Comparison of ENCODE assay signal across 8 cellular contexts in the genomic region with DNA sequence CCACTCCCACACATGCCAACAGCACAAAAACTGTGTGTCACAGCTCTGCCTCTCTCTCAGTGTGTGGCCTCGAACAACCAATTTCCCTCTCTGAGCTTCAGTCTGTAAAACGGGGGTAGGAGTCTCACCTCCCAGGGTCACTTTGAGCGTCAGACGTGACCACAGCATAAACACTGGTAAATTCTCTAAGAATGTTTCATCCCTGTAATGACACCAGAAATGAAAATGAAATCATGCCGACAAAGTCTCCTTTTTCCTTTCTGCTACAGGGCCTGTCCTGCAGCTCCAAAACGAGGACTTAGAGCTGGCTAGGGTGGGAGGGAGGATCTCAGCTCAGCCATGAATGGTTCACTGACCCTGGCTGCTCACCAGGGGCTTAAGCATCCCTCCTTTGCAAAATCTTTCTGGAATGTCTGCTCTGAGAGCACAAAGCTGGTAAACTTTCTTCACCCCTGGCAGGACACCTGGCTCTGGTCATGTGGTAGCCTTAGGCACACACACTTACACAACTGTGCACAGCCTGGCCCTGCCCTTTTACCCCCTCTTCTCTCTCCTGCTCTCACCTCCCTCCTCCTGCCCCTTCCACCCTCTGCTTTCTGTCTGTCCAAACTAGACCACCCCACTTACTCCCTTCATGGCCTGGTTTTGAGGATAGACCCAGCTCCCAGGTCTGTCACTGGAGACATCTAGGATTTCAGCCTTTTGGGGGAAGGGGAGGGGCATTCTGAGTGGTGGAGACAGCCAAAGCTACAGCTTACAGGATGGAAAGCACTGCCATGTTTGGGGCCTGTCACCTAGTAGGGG. TPM values are rescaled to one million over a fixed set of nuclear protein-coding genes. Genes with fewer than 3 reads are reported as not detected.
DNase-seq lines count a peak whose midpoint lies in the region; FAIRE-seq and TF ChIP-seq lines count a peak whose summit lies in the region.
"Had no signal": no experiment of that assay in that cellular context is flagged by ENCODE, and none has a peak within 500 bp of the region (broad histone marks: within the 10 kb centered on the region; RNA-seq: fewer than 3 reads in every experiment).

No MANE protein-coding gene starts in this region.

- H3K36me3 ChIP-seq in astrocyte (ENCODE audit: insufficient read depth, low read length) (no peaks in the 10 kb centered on the region), tibial artery (no peaks in the 10 kb centered on the region)

- peaks cover 3% of the 10 kb centered on the region for H3K9me3 Mint-ChIP-seq in astrocyte (ENCODE audit: unreplicated experiment)

- peak overlapping the region; percentile 71 for H3K4me3 Mint-ChIP-seq in astrocyte (ENCODE audit: unreplicated experiment)
- H3K4me3 Mint-ChIP-seq: naive thymus-derived CD8-positive, alpha-beta T cell had no signal

- H3K79me2 ChIP-seq in astrocyte (ENCODE audit: insufficient read depth, low read length) = no peaks in the 10 kb centered on the region

- H3K9me3 ChIP-seq in astrocyte (ENCODE audit: insufficient read depth, low read depth, low read length) (no peaks in the 10 kb centered on the region), tibial artery (no peaks in the 10 kb centered on the region)

- H3K4me3 ChIP-seq in astrocyte (ENCODE audit: insufficient read depth, low read depth, low read length) (no peak overlapping the region), tibial artery (no peak overlapping the region)

- peaks cover 47% of the 10 kb centered on the region for H3K4me1 ChIP-seq in astrocyte (ENCODE audit: insufficient read depth, low read length)
- H3K4me1 ChIP-seq in tibial artery = peaks cover 0 to 73% (median 63%) of the 10 kb centered on the region in 4 donors

- no peaks in the 10 kb centered on the region for H4K20me1 ChIP-seq in astrocyte (ENCODE audit: insufficient read depth, low read length)

- intact Hi-C loops in tibial artery (cut with DNase I; ENCODE audit: low total_unique reads) = no loop called here

- H3K9ac ChIP-seq in astrocyte (ENCODE audit: low read length) = peak overlapping the region; percentile 71

- TF ChIP-seq CTCF in astrocyte (IDR thresholded peaks at IDR 0.05; ENCODE audit: insufficient read depth, low read depth, low read length) = no peak
- no peak for TF ChIP-seq CTCF in tibial artery (IDR thresholded peaks at IDR 0.05)

- DNase-seq in HT-29 (ENCODE audit: low spot score) = peak; percentile 68
- peak; percentile 98 for DNase-seq in astrocyte (ENCODE audit: low read depth)
- peak; percentile 88 to 91 for DNase-seq in tibial artery
- no peak for DNase-seq in anterior cingulate cortex (lab: John Stamatoyannopoulos, UW)
- DNase-seq in NCI-H146 (lab: John Stamatoyannopoulos, UW) = no peak
- no peak for DNase-seq in G401 (ENCODE audit: low spot score)

- in situ Hi-C loops in G401 (cut with HindIII; ENCODE audit: low sequenced_read_pairs) = no loop called here

- H3K27ac ChIP-seq in astrocyte (ENCODE audit: low read depth, low read length) = peak overlapping the region; percentile 83
- H3K27ac ChIP-seq in layer of hippocampus (ENCODE audit: low read depth, low read length) = peak overlapping the region; percentile 21
- H3K27ac ChIP-seq in tibial artery = peak overlapping the region; percentile 72 to 78

- H3K27ac Mint-ChIP-seq in astrocyte (ENCODE audit: unreplicated experiment) = peak overlapping the region; percentile 85

- peaks cover 49% of the 10 kb centered on the region for H3K4me1 Mint-ChIP-seq in astrocyte (ENCODE audit: low read depth, unreplicated experiment)

- peak; percentile 77 for FAIRE-seq in astrocyte (lab: Jason Lieb, UNC)

- H3K27me3 ChIP-seq in astrocyte (ENCODE audit: insufficient read depth, low read length) (no peaks in the 10 kb centered on the region), layer of hippocampus (ENCODE audit: control insufficient read depth, insufficient read depth, low read length) (no peaks in the 10 kb centered on the region), tibial artery (no peaks in the 10 kb centered on the region)

- peak overlapping the region; percentile 51 for H2AFZ ChIP-seq in astrocyte (ENCODE audit: low read depth, low read length)

- peaks cover 8% of the 10 kb centered on the region for H3K27me3 Mint-ChIP-seq in astrocyte (ENCODE audit: low read depth, unreplicated experiment)

- H3K36me3 Mint-ChIP-seq in astrocyte (ENCODE audit: low read depth, unreplicated experiment) = peaks cover 3% of the 10 kb centered on the region

- H3K4me2 ChIP-seq in astrocyte (ENCODE audit: low read length) = peak overlapping the region; percentile 75

RNA-seq across cellular contexts. Expression of gene TSKU, which starts 12.3 kb away (rescaled TPM):
- total RNA-seq in HT-29 (2014; rRNA removed; shearing (Covaris generic)) = 107 and 118 TPM in 2 replicates
- 57.9 and 69.6 TPM in 2 replicates for total RNA-seq in astrocyte
- 15.3 and 22.9 TPM in 2 replicates for total RNA-seq in G401 (2014; rRNA removed; shearing (Covaris generic))
- total RNA-seq: naive thymus-derived CD8-positive, alpha-beta T cell had no signal

Comparison
In these comparisons a context has a peak if more than half of its experiments do, and no peak if none do; other contexts are left out.
1. DNase-seq: peak in HT-29 (single experiment), astrocyte (single experiment) and tibial artery (2 of 2); none in anterior cingulate cortex (0 of 58), NCI-H146 (single experiment) and G401 (single experiment).
2. H3K27ac ChIP-seq: peak in every context shown above with its lines; median percentile 83 in astrocyte; 75 in tibial artery; 21 in layer of hippocampus.